16 cellular contexts compared by ENCODE assay signal in genomic region chr1:55289042-55289441, GRCh38.
DNase-seq lines count a peak whose midpoint lies in the region; ATAC-seq and TF ChIP-seq lines count a peak whose summit lies in the region.
"Had no signal": no experiment of that assay in that cellular context is flagged by ENCODE, and none has a peak within 500 bp of the region (broad histone marks: within the 10 kb centered on the region; RNA-seq: fewer than 3 reads in every experiment).

No MANE protein-coding gene starts in this region.

- ATAC-seq in activated B cell treated with CpG ODN at 0.5 μM for 24 hours (ENCODE audit: low read depth) (no peak), naive B cell (ENCODE audit: low read depth in 2 of 2) (no peak), GM19395 (IDR thresholded peaks at IDR 0.05; ENCODE audit: unreplicated experiment) (no peak)
- ATAC-seq: Right ventricle myocardium inferior had no signal

- H3K9ac ChIP-seq in BLaER1 treated with 17β-estradiol and CSF1 and Interleukin-3, amounts not matched to agents 10 nM and 100 nM: peak overlapping the region in 1 of 11 experiments; percentile 64; a peak in 3 of 22 replicates

- peak overlapping the region in 8 of 11 experiments; percentile 70 to 92 (median 86); a peak in 13 of 22 replicates for H3K4me2 ChIP-seq in BLaER1 treated with 17β-estradiol and CSF1 and Interleukin-3, amounts not matched to agents 10 nM and 100 nM

- no peak overlapping the region for H3K4me3 ChIP-seq in BLaER1 treated with 17β-estradiol and CSF1 and Interleukin-3, amounts not matched to agents 10 nM and 100 nM
- H3K4me3 ChIP-seq in vagina: no peak overlapping the region
- H3K4me3 ChIP-seq: SJSA1 had no signal

- TF ChIP-seq CTCF in activated B cell treated with CpG ODN at 0.5 μM for 24 hours (IDR thresholded peaks at IDR 0.05) (no peak), vagina (IDR thresholded peaks at IDR 0.05) (no peak)

- peaks cover 47% of the 10 kb centered on the region for H3K4me1 Mint-ChIP-seq in activated B cell treated with CpG ODN at 0.5 μM for 24 hours
- H3K4me1 Mint-ChIP-seq in naive B cell: peaks cover 10 to 17% (median 14%) of the 10 kb centered on the region in 3 donors
- H3K4me1 Mint-ChIP-seq: CD8-positive, alpha-beta memory T cell had no signal

- no peaks in the 10 kb centered on the region for H3K9me3 Mint-ChIP-seq in activated B cell treated with CpG ODN at 0.5 μM for 24 hours
- H3K9me3 Mint-ChIP-seq in naive B cell: no peaks in the 10 kb centered on the region
- H3K9me3 Mint-ChIP-seq: CD8-positive, alpha-beta memory T cell had no signal

- intact Hi-C loops in activated B cell treated with CpG ODN at 0.5 μM for 24 hours (cut with micrococcal nuclease): loop anchor here (2.0 to 5.0 kb wide), 3 partner anchors 90 to 1358 kb away; partner anchors contain the start of gene PRKAA2
- intact Hi-C loops in vagina (cut with DNase I): no loop called here
- intact Hi-C loops in posterior cingulate gyrus (cut with DNase I): loop anchor here (5.0 to 10.0 kb wide), 3 partner anchors 63 to 1536 kb away; no protein-coding TSS in a partner anchor

- TF ChIP-seq POLR2A in vagina (IDR thresholded peaks at IDR 0.05): no peak

- no peaks in the 10 kb centered on the region for H3K36me3 Mint-ChIP-seq in activated B cell treated with CpG ODN at 0.5 μM for 24 hours (ENCODE audit: low read depth)
- H3K36me3 Mint-ChIP-seq in naive B cell: no peaks in the 10 kb centered on the region

- peaks cover 26 to 50% (median 41%) of the 10 kb centered on the region in 10 experiments for H3K4me1 ChIP-seq in BLaER1 treated with 17β-estradiol and CSF1 and Interleukin-3, amounts not matched to agents 10 nM and 100 nM
- peaks cover 11% of the 10 kb centered on the region for H3K4me1 ChIP-seq in vagina
- H3K4me1 ChIP-seq: SJSA1 had no signal

- POLR2A ChIA-PET in activated B cell treated with CpG ODN at 0.5 μM for 24 hours (lab: Charles Lee): interaction anchor here (1.4 to 3.2 kb wide), 5 partner anchors 29 to 1295 kb away, joined by 4 to 27 read pairs (median 15); partner anchors contain the start of gene USP24

- H3K27ac Mint-ChIP-seq in activated B cell treated with CpG ODN at 0.5 μM for 24 hours (peak overlapping the region; percentile 89), naive B cell (peak overlapping the region in 4 of 6 donors; percentile 66 to 87 (median 74))
- H3K27ac Mint-ChIP-seq: CD8-positive, alpha-beta memory T cell had no signal

- H3K27me3 Mint-ChIP-seq in activated B cell treated with CpG ODN at 0.5 μM for 24 hours: peaks cover 3% of the 10 kb centered on the region
- peaks cover 5 to 28% (median 7%) of the 10 kb centered on the region in 3 donors for H3K27me3 Mint-ChIP-seq in naive B cell

- DNase-seq in activated B cell treated with CpG ODN at 0.5 μM for 24 hours (no peak), naive B cell (no peak), vagina (ENCODE audit: extremely low spot score in 2 of 2) (peak in 1 of 2 donors; percentile 82), posterior cingulate gyrus (no peak)
- DNase-seq in stimulated activated CD4-positive, alpha-beta T cell treated with anti-CD3 and anti-CD28 coated beads, Interleukin-1b, Interleukin-23, amount 100 ng/mL, for 48 hours: no peak
- DNase-seq: CD8-positive, alpha-beta memory T cell; DMS53; GDM1; NCI-H1417; NCI-H1694 treated with DMSO at 0.1 percent for 48 hours; NCI-H446 had no signal

- H3K4me3 Mint-ChIP-seq in activated B cell treated with CpG ODN at 0.5 μM for 24 hours (peak overlapping the region; percentile 77), naive B cell (peak overlapping the region in 1 of 8 donors; percentile 64)
- H3K4me3 Mint-ChIP-seq: CD8-positive, alpha-beta memory T cell had no signal

- H3K27me3 ChIP-seq in BLaER1 treated with 17β-estradiol and CSF1 and Interleukin-3, amounts not matched to agents 10 nM and 100 nM: no peaks in the 10 kb centered on the region
- no peaks in the 10 kb centered on the region for H3K27me3 ChIP-seq in vagina
- H3K27me3 ChIP-seq: SJSA1 had no signal

- H3K36me3 ChIP-seq in BLaER1 treated with 17β-estradiol and CSF1 and Interleukin-3, amounts not matched to agents 10 nM and 100 nM: no peaks in the 10 kb centered on the region
- no peaks in the 10 kb centered on the region for H3K36me3 ChIP-seq in vagina
- H3K36me3 ChIP-seq: SJSA1 had no signal

- H4K20me1 ChIP-seq in BLaER1 treated with 17β-estradiol and CSF1 and Interleukin-3, amounts not matched to agents 10 nM and 100 nM: no peaks in the 10 kb centered on the region

- CTCF ChIA-PET in activated B cell treated with CpG ODN at 0.5 μM for 24 hours (lab: Charles Lee): interaction anchor here (1.1 to 3.9 kb wide), 4 partner anchors 11 to 1296 kb away, joined by 3 to 22 read pairs (median 17); no protein-coding TSS in a partner anchor

- H3K27ac ChIP-seq in BLaER1 treated with 17β-estradiol and CSF1 and Interleukin-3, amounts not matched to agents 10 nM and 100 nM: peak overlapping the region in 8 of 11 experiments; percentile 26 to 83 (median 65); a peak in 12 of 22 replicates
- H3K27ac ChIP-seq in vagina: peak overlapping the region; percentile 3
- H3K27ac ChIP-seq: C4-2B, SJSA1 had no signal

- H3K9me3 ChIP-seq in BLaER1 treated with 17β-estradiol and CSF1 and Interleukin-3, amounts not matched to agents 10 nM and 100 nM (replicated peaks in 1 of 11): peaks cover 0 to 46% (median 13%) of the 10 kb centered on the region in 11 experiments; a peak in 16 of 22 replicates
- H3K9me3 ChIP-seq in vagina: no peaks in the 10 kb centered on the region
- H3K9me3 ChIP-seq: SJSA1 had no signal
